ENCODE assay signal across 13 cellular contexts in the genomic region with DNA sequence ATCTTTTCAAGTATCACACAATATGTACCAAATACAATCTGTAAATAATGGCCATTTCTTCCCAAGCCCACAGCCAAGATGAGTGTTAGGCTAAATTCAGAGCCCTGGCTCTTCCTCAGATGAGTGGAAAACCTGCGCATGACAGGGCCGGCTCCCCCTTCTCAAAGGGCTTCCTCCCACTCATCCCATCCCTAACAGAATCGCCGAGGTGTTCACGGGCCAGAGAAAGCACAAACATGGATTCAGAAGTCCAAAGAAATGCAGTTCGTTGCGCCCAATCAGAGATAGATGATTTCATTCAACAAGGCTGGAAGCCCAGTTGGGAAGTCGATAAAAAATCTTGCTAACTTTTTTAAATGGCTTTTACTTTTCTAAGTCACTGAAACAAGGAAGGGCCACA.
DNase-seq lines count a peak whose midpoint lies in the region; ATAC-seq and TF ChIP-seq lines count a peak whose summit lies in the region.
"Had no signal": no experiment of that assay in that cellular context is flagged by ENCODE, and none has a peak within 500 bp of the region (broad histone marks: within the 10 kb centered on the region; RNA-seq: fewer than 3 reads in every experiment).

No MANE protein-coding gene starts in this region.

- H3K36me3 ChIP-seq in HUES48 (ENCODE audit: control insufficient read depth, insufficient read depth, low read length) = peaks cover 24% of the 10 kb centered on the region
- H3K36me3 ChIP-seq in body of pancreas (replicated peaks in 1 of 2; ENCODE audit: insufficient read depth in 1 of 2, low read depth in 2 of 2) = peaks cover 0 to 5% of the 10 kb centered on the region in 2 donors
- peaks cover 41% of the 10 kb centered on the region for H3K36me3 ChIP-seq in lower lobe of right lung
- peaks cover 12 to 14% of the 10 kb centered on the region in 2 donors for H3K36me3 ChIP-seq in stomach smooth muscle (ENCODE audit: control insufficient read depth in 2 of 2, insufficient read depth in 2 of 2, low read length in 2 of 2)
- H3K36me3 ChIP-seq in H7 (replicated peaks; ENCODE audit: control insufficient read depth, insufficient read depth, low read length) = peaks cover 1% of the 10 kb centered on the region; the same call in 1 of the 2 replicates
- H3K36me3 ChIP-seq in CD8-positive, alpha-beta memory T cell (ENCODE audit: insufficient read depth, low read length) = no peaks in the 10 kb centered on the region

- no peaks in the 10 kb centered on the region for H3K9me3 Mint-ChIP-seq in CD8-positive, alpha-beta memory T cell
- H3K9me3 Mint-ChIP-seq: CD4-positive, CD25-positive, alpha-beta regulatory T cell; natural killer cell; T-helper 1 cell treated with Interleukin-12 subunit alpha and Interleukin-12 subunit beta and Interleukin-4 antibody, amounts not matched to agents 30 μg/mL and 1 μg/mL, for 36 hours had no signal

- H3K4me3 ChIP-seq in HUES48 (ENCODE audit: low read depth, low read length) = no peak overlapping the region
- H3K4me3 ChIP-seq in body of pancreas = no peak overlapping the region
- no peak overlapping the region for H3K4me3 ChIP-seq in lower lobe of right lung
- H3K4me3 ChIP-seq in stomach smooth muscle (ENCODE audit: low read length in 2 of 2) = no peak overlapping the region
- H3K4me3 ChIP-seq in H7 (ENCODE audit: insufficient read depth, low read depth, low read length) = no peak overlapping the region
- H3K4me3 ChIP-seq in CD8-positive, alpha-beta memory T cell (ENCODE audit: low read length) = no peak overlapping the region

- H3K4me1 Mint-ChIP-seq in CD8-positive, alpha-beta memory T cell = peaks cover 9 to 15% (median 9%) of the 10 kb centered on the region in 3 donors

- no peak for TF ChIP-seq CTCF in body of pancreas (IDR thresholded peaks at IDR 0.05)
- no peak for TF ChIP-seq CTCF in lower lobe of right lung (IDR thresholded peaks at IDR 0.05)

- H3K36me3 Mint-ChIP-seq in CD8-positive, alpha-beta memory T cell = peaks cover 0 to 34% (median 23%) of the 10 kb centered on the region in 3 donors

- H3K4me3 Mint-ChIP-seq in CD8-positive, alpha-beta memory T cell = no peak overlapping the region
- H3K4me3 Mint-ChIP-seq: CD4-positive, CD25-positive, alpha-beta regulatory T cell; natural killer cell; T-helper 1 cell treated with Interleukin-12 subunit alpha and Interleukin-12 subunit beta and Interleukin-4 antibody, amounts not matched to agents 30 μg/mL and 1 μg/mL, for 36 hours had no signal

- H3K27me3 ChIP-seq in HUES48 (ENCODE audit: control insufficient read depth, insufficient read depth, low read length) (no peaks in the 10 kb centered on the region), body of pancreas (no peaks in the 10 kb centered on the region), lower lobe of right lung (ENCODE audit: low read depth) (no peaks in the 10 kb centered on the region), stomach smooth muscle (ENCODE audit: control insufficient read depth in 1 of 2, insufficient read depth in 2 of 2, low read length in 2 of 2) (no peaks in the 10 kb centered on the region), H7 (ENCODE audit: control insufficient read depth, insufficient read depth, low read length) (no peaks in the 10 kb centered on the region)
- no peaks in the 10 kb centered on the region for H3K27me3 ChIP-seq in CD8-positive, alpha-beta memory T cell (ENCODE audit: insufficient read depth, low read length, poor library complexity, severe bottlenecking)

- H3K9ac ChIP-seq in HUES48 (ENCODE audit: low read depth, low read length) (no peak overlapping the region), stomach smooth muscle (ENCODE audit: low read length in 2 of 2) (no peak overlapping the region)

- H3K27ac ChIP-seq in HUES48 (ENCODE audit: low read depth, low read length) (peak overlapping the region; percentile 38), body of pancreas (peak overlapping the region; percentile 40 to 71 (median 62)), lower lobe of right lung (peak overlapping the region; percentile 69), stomach smooth muscle (ENCODE audit: low read length) (peak overlapping the region; percentile 31)
- H3K27ac ChIP-seq in CD8-positive, alpha-beta memory T cell (ENCODE audit: low read depth, low read length) = no peak overlapping the region

- peak overlapping the region in 3 of 8 donors; percentile 3 to 69 (median 55) for H3K27ac Mint-ChIP-seq in CD8-positive, alpha-beta memory T cell
- H3K27ac Mint-ChIP-seq: natural killer cell; T-helper 1 cell treated with Interleukin-12 subunit alpha and Interleukin-12 subunit beta and Interleukin-4 antibody, amounts not matched to agents 30 μg/mL and 1 μg/mL, for 36 hours had no signal

- H3K9me3 ChIP-seq in HUES48 (ENCODE audit: control insufficient read depth, insufficient read depth, low read length) = no peaks in the 10 kb centered on the region
- H3K9me3 ChIP-seq in body of pancreas = no peaks in the 10 kb centered on the region
- H3K9me3 ChIP-seq in lower lobe of right lung = no peaks in the 10 kb centered on the region
- no peaks in the 10 kb centered on the region for H3K9me3 ChIP-seq in stomach smooth muscle (ENCODE audit: control insufficient read depth in 2 of 2, low read length in 2 of 2)
- H3K9me3 ChIP-seq in CD8-positive, alpha-beta memory T cell (ENCODE audit: low read length) = no peaks in the 10 kb centered on the region

- no peak for ATAC-seq in body of pancreas
- ATAC-seq in lower lobe of right lung = no peak

- CTCF ChIA-PET in CD8-positive, alpha-beta memory T cell (lab: Charles Lee) = interaction anchor here (1.1 to 4.0 kb wide), 6 partner anchors 12 to 488 kb away, joined by 3 to 32 read pairs (median 6); no protein-coding TSS in a partner anchor

- H3K27me3 Mint-ChIP-seq in CD8-positive, alpha-beta memory T cell = no peaks in the 10 kb centered on the region
- H3K27me3 Mint-ChIP-seq: CD4-positive, CD25-positive, alpha-beta regulatory T cell had no signal

- POLR2A ChIA-PET in CD8-positive, alpha-beta memory T cell (lab: Charles Lee) = interaction anchor here (0.6 kb wide), 1 partner anchor 21 kb away, joined by 3 read pairs; no protein-coding TSS in a partner anchor

- no peak for DNase-seq in body of pancreas
- no peak for DNase-seq in lower lobe of right lung
- DNase-seq in NCI-H748 (lab: John Stamatoyannopoulos, UW; ENCODE audit: unreplicated experiment) = no peak
- DNase-seq in NK-92 treated with Interleukin-12 subunit alpha and Interleukin-12 subunit beta, amount 100 ng/mL, for 24 hours (lab: John Stamatoyannopoulos, UW) = no peak
- no peak for DNase-seq in H7
- DNase-seq in CD8-positive, alpha-beta memory T cell = no peak
- DNase-seq: activated CD4-positive, alpha-beta T cell treated with anti-CD3 and anti-CD28 coated beads, Interleukin-2, amount 50 U/mL, for 1 hour; activated effector memory CD4-positive, alpha-beta T cell treated with anti-CD3 and anti-CD28 coated beads, Interleukin-2, amount 50 U/mL, for 16 hours; CD4-positive, CD25-positive, alpha-beta regulatory T cell; natural killer cell had no signal

- H3K4me1 ChIP-seq in HUES48 (ENCODE audit: control insufficient read depth, insufficient read depth, low read length) = peaks cover 51% of the 10 kb centered on the region
- H3K4me1 ChIP-seq in body of pancreas = peaks cover 34% of the 10 kb centered on the region
- peaks cover 30% of the 10 kb centered on the region for H3K4me1 ChIP-seq in lower lobe of right lung
- peaks cover 24% of the 10 kb centered on the region for H3K4me1 ChIP-seq in stomach smooth muscle (ENCODE audit: control insufficient read depth, insufficient read depth, low read length)
- H3K4me1 ChIP-seq in CD8-positive, alpha-beta memory T cell (ENCODE audit: insufficient read depth, low read length) = peaks cover 14% of the 10 kb centered on the region

- 87 to 88% methylated on average over 8 of the region's 8 CpGs for WGBS in body of pancreas, 2 donors

- intact Hi-C loops in body of pancreas (cut with DNase I) (loop anchor here (10.0 kb wide), 1 partner anchor 184 kb away; no protein-coding TSS in a partner anchor), lower lobe of right lung (cut with DNase I) (no loop called here)

- no peak for TF ChIP-seq POLR2A in body of pancreas (IDR thresholded peaks at IDR 0.05)
